1 cellular context compared by ENCODE assay signal in the genomic region with DNA sequence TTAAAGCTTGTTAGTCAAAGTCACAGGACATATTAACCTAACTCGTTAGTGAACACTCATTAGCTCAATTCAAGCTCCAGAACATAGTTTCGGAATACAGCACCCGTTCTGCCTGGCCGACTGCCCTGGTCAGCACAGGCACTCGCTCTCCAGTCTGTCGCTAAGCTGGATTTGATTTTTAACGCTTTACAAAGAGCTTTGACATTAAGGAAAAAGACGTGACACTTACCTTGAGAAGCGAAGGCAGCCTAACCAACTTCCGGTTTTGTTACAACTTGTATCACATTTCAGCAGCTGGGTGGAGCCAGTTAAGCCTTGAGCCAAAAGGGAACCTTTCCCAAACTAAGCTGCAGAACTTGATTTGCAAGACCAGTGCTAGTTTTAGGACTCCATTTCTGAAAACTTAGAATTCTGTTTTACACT.
TF ChIP-seq lines count a peak whose summit lies in the region.

A gene with protein sequence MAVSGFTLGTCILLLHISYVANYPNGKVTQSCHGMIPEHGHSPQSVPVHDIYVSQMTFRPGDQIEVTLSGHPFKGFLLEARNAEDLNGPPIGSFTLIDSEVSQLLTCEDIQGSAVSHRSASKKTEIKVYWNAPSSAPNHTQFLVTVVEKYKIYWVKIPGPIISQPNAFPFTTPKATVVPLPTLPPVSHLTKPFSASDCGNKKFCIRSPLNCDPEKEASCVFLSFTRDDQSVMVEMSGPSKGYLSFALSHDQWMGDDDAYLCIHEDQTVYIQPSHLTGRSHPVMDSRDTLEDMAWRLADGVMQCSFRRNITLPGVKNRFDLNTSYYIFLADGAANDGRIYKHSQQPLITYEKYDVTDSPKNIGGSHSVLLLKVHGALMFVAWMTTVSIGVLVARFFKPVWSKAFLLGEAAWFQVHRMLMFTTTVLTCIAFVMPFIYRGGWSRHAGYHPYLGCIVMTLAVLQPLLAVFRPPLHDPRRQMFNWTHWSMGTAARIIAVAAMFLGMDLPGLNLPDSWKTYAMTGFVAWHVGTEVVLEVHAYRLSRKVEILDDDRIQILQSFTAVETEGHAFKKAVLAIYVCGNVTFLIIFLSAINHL (minus strand): TSS at position 258 of the 423 bp plus-strand sequence. CDS start 17,867 bp downstream, outside the sequence.

TF ChIP-seq in GM12878, 131 proteins besides CTCF, POLR2A, EP300 and RAD21 (continued from another document and continues in another):
- TF ChIP-seq, protein P1, sequence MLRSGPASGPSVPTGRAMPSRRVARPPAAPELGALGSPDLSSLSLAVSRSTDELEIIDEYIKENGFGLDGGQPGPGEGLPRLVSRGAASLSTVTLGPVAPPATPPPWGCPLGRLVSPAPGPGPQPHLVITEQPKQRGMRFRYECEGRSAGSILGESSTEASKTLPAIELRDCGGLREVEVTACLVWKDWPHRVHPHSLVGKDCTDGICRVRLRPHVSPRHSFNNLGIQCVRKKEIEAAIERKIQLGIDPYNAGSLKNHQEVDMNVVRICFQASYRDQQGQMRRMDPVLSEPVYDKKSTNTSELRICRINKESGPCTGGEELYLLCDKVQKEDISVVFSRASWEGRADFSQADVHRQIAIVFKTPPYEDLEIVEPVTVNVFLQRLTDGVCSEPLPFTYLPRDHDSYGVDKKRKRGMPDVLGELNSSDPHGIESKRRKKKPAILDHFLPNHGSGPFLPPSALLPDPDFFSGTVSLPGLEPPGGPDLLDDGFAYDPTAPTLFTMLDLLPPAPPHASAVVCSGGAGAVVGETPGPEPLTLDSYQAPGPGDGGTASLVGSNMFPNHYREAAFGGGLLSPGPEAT (IDR thresholded peaks at IDR 0.05; ENCODE audit: low read depth), result peak; percentile 41; the same call in 1 of the 2 replicates
- TF ChIP-seq BHLHE40 (IDR thresholded peaks at IDR 0.05; ENCODE audit: borderline replicate concordance in 1 of 2, low read depth in 2 of 2, low read length in 1 of 2) (peak in 1 of 2 experiments; percentile 15; a peak in 1 of 4 replicates), GATAD2B (conservative IDR thresholded peaks at IDR 0.05; ENCODE audit: low read depth) (peak; percentile 34; the same call in 1 of the 2 replicates), FOXK2 (IDR thresholded peaks at IDR 0.05) (no peak), SMAD1 (IDR thresholded peaks at IDR 0.05; ENCODE audit: low read depth, partially characterized antibody) (peak; percentile 30), CBX5 (IDR thresholded peaks at IDR 0.05; ENCODE audit: low read depth) (0 out of 2 replicates have a peak, but pooled peaks have one; percentile 33), SKIL (IDR thresholded peaks at IDR 0.05; ENCODE audit: low read depth, poor library complexity, severe bottlenecking) (peak; percentile 44), IKZF1 (conservative IDR thresholded peaks at IDR 0.05) (peak; percentile 62; the same call in 1 of the 2 replicates), STAT1 (conservative IDR thresholded peaks at IDR 0.05) (no peak), ZNF622 (IDR thresholded peaks at IDR 0.05) (no peak), SREBF2 (IDR thresholded peaks at IDR 0.05; ENCODE audit: low read length) (no peak), IRF4 (IDR thresholded peaks at IDR 0.05; ENCODE audit: low read depth, low read length) (no peak), USF2 (IDR thresholded peaks at IDR 0.05; ENCODE audit: borderline replicate concordance, low read depth, low read length) (no peak), BCL11A (IDR thresholded peaks at IDR 0.05; ENCODE audit: low read depth, low read length) (peak; percentile 20; the same call in 1 of the 2 replicates), ZBED1 (IDR thresholded peaks at IDR 0.05; ENCODE audit: borderline replicate concordance) (no peak), CUX1 (IDR thresholded peaks at IDR 0.05; ENCODE audit: insufficient replicate concordance, low read depth, low read length) (no peak), CREB1 (IDR thresholded peaks at IDR 0.05; ENCODE audit: low read depth) (peak; percentile 42; the same call in 1 of the 2 replicates), SMC3 (IDR thresholded peaks at IDR 0.05; ENCODE audit: borderline replicate concordance, low read length) (no peak; the same call in 1 of the 2 replicates), ZBTB40 (IDR thresholded peaks at IDR 0.05; ENCODE audit: borderline replicate concordance) (peak; percentile 43; the same call in 1 of the 2 replicates)
- TF ChIP-seq, protein P2, sequence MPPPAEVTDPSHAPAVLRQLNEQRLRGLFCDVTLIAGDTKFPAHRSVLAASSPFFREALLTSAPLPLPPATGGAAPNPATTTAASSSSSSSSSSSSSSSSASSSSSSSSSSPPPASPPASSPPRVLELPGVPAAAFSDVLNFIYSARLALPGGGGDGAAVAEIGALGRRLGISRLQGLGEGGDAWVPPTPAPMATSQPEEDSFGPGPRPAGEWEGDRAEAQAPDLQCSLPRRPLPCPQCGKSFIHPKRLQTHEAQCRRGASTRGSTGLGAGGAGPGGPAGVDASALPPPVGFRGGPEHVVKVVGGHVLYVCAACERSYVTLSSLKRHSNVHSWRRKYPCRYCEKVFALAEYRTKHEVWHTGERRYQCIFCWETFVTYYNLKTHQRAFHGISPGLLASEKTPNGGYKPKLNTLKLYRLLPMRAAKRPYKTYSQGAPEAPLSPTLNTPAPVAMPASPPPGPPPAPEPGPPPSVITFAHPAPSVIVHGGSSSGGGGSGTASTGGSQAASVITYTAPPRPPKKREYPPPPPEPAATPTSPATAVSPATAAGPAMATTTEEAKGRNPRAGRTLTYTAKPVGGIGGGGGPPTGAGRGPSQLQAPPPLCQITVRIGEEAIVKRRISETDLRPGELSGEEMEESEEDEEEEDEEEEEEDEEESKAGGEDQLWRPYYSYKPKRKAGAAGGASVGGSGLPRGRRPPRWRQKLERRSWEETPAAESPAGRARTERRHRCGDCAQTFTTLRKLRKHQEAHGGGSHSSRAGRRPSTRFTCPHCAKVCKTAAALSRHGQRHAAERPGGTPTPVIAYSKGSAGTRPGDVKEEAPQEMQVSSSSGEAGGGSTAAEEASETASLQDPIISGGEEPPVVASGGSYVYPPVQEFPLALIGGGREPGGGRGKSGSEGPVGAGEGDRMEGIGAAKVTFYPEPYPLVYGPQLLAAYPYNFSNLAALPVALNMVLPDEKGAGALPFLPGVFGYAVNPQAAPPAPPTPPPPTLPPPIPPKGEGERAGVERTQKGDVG (CRISPR knock-in tag; IDR thresholded peaks at IDR 0.05), result no peak
- TF ChIP-seq, protein P3, sequence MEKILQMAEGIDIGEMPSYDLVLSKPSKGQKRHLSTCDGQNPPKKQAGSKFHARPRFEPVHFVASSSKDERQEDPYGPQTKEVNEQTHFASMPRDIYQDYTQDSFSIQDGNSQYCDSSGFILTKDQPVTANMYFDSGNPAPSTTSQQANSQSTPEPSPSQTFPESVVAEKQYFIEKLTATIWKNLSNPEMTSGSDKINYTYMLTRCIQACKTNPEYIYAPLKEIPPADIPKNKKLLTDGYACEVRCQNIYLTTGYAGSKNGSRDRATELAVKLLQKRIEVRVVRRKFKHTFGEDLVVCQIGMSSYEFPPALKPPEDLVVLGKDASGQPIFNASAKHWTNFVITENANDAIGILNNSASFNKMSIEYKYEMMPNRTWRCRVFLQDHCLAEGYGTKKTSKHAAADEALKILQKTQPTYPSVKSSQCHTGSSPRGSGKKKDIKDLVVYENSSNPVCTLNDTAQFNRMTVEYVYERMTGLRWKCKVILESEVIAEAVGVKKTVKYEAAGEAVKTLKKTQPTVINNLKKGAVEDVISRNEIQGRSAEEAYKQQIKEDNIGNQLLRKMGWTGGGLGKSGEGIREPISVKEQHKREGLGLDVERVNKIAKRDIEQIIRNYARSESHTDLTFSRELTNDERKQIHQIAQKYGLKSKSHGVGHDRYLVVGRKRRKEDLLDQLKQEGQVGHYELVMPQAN (conservative IDR thresholded peaks at IDR 0.05), result no peak
- TF ChIP-seq, protein P4, sequence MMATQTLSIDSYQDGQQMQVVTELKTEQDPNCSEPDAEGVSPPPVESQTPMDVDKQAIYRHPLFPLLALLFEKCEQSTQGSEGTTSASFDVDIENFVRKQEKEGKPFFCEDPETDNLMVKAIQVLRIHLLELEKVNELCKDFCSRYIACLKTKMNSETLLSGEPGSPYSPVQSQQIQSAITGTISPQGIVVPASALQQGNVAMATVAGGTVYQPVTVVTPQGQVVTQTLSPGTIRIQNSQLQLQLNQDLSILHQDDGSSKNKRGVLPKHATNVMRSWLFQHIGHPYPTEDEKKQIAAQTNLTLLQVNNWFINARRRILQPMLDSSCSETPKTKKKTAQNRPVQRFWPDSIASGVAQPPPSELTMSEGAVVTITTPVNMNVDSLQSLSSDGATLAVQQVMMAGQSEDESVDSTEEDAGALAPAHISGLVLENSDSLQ (IDR thresholded peaks at IDR 0.05), result peak; percentile 9; the same call in 1 of the 2 replicates
- TF ChIP-seq, protein P5, sequence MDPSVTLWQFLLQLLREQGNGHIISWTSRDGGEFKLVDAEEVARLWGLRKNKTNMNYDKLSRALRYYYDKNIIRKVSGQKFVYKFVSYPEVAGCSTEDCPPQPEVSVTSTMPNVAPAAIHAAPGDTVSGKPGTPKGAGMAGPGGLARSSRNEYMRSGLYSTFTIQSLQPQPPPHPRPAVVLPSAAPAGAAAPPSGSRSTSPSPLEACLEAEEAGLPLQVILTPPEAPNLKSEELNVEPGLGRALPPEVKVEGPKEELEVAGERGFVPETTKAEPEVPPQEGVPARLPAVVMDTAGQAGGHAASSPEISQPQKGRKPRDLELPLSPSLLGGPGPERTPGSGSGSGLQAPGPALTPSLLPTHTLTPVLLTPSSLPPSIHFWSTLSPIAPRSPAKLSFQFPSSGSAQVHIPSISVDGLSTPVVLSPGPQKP (IDR thresholded peaks at IDR 0.05; ENCODE audit: low read depth, low read length), result peak; percentile 86; the same call in 1 of the 2 replicates
